ENCODE assay signal across 8 cellular contexts in genomic region chr9:79574166-79574565, GRCh38. TPM values are rescaled to one million over a fixed set of nuclear protein-coding genes. Genes with fewer than 3 reads are reported as not detected.
DNase-seq lines count a peak whose midpoint lies in the region; ATAC-seq and TF ChIP-seq lines count a peak whose summit lies in the region.

No MANE protein-coding gene starts in this region.

- H3K4me2 ChIP-seq in GM23338 (peak overlapping the region; percentile 94), skeletal muscle satellite cell (ENCODE audit: low read length) (peak overlapping the region; percentile 92), PC-9 (no peak overlapping the region)

- H3K4me3 ChIP-seq in GM23338 (peak overlapping the region; percentile 74), iPS DF 6.9 (ENCODE audit: low read length) (peak overlapping the region; percentile 97; the same call in 1 of the 2 replicates), skeletal muscle satellite cell (ENCODE audit: low read length) (peak overlapping the region; percentile 93), PC-9 (no peak overlapping the region)

- peaks cover 10% of the 10 kb centered on the region for H3K27me3 Mint-ChIP-seq in GM23338 (ENCODE audit: insufficient read depth, low read depth, poor library complexity)
- H3K27me3 Mint-ChIP-seq in activated CD8-positive, alpha-beta T cell treated with anti-CD3 and anti-CD28 coated beads for 36 hours: no peaks in the 10 kb centered on the region

- H3K79me2 ChIP-seq in GM23338 (replicated peaks; ENCODE audit: insufficient read depth) (peaks cover 60% of the 10 kb centered on the region), PC-9 (ENCODE audit: low read depth) (no peaks in the 10 kb centered on the region)

- peaks cover 30% of the 10 kb centered on the region for H3K4me1 Mint-ChIP-seq in GM23338
- H3K4me1 Mint-ChIP-seq in activated CD8-positive, alpha-beta T cell treated with anti-CD3 and anti-CD28 coated beads for 36 hours (ENCODE audit: low read depth): peaks cover 53% of the 10 kb centered on the region

- H3K9me2 ChIP-seq in GM23338 (ENCODE audit: insufficient read depth): no peaks in the 10 kb centered on the region
- H3K9me2 ChIP-seq in PC-9 (ENCODE audit: insufficient read depth): no peaks in the 10 kb centered on the region

- H3K4me1 ChIP-seq in GM23338 (ENCODE audit: insufficient read depth): peaks cover 17% of the 10 kb centered on the region
- H3K4me1 ChIP-seq in iPS DF 6.9 (ENCODE audit: control insufficient read depth, insufficient read depth, low read length): peaks cover 2% of the 10 kb centered on the region; the same call in 1 of the 2 replicates
- peaks cover 41% of the 10 kb centered on the region for H3K4me1 ChIP-seq in skeletal muscle satellite cell (ENCODE audit: control insufficient read depth, insufficient read depth, low read length)
- no peaks in the 10 kb centered on the region for H3K4me1 ChIP-seq in PC-9 (replicated peaks; ENCODE audit: insufficient read depth)

- H3K36me3 ChIP-seq in GM23338 (ENCODE audit: insufficient read depth) (no peaks in the 10 kb centered on the region; the same call in 1 of the 2 replicates), iPS DF 6.9 (ENCODE audit: control insufficient read depth, insufficient read depth, low read length) (no peaks in the 10 kb centered on the region; the same call in 1 of the 2 replicates), skeletal muscle satellite cell (ENCODE audit: insufficient read depth, low read length) (no peaks in the 10 kb centered on the region), PC-9 (ENCODE audit: low read depth) (no peaks in the 10 kb centered on the region)

- POLR2A ChIA-PET in activated CD8-positive, alpha-beta T cell treated with anti-CD3 and anti-CD28 coated beads for 36 hours (lab: Charles Lee): interaction anchor here (0.6 kb wide), 1 partner anchor 146 kb away, joined by 3 read pairs; no protein-coding TSS in a partner anchor
- POLR2A ChIA-PET in PC-9 (lab: Charles Lee; ENCODE audit: unreplicated experiment): no interaction called here

- CTCF ChIA-PET in activated CD8-positive, alpha-beta T cell treated with anti-CD3 and anti-CD28 coated beads for 36 hours (lab: Charles Lee): interaction anchor here (1.0 kb wide), 1 partner anchor 9 kb away, joined by 3 read pairs; no protein-coding TSS in a partner anchor
- CTCF ChIA-PET in PC-9 (lab: Charles Lee): no interaction called here

- no TSS peak for BruUV-seq in PC-9 (replicated peaks; lab: Mats Ljungman, UMichigan)

- no peak for ATAC-seq in GM23338
- ATAC-seq in activated CD8-positive, alpha-beta T cell treated with anti-CD3 and anti-CD28 coated beads for 36 hours: no peak
- ATAC-seq in GM19467 (IDR thresholded peaks at IDR 0.05; ENCODE audit: unreplicated experiment): no peak

- H3F3A ChIP-seq in GM23338 (replicated peaks; ENCODE audit: low read depth): 0 out of 2 replicates have a peak, but pooled peaks cover 5% of the 10 kb centered on the region
- H3F3A ChIP-seq in PC-9 (ENCODE audit: insufficient read depth, low read depth): no peaks in the 10 kb centered on the region

- H3K9me3 ChIP-seq in iPS DF 6.9 (ENCODE audit: control insufficient read depth, insufficient read depth, low read length) (no peaks in the 10 kb centered on the region), skeletal muscle satellite cell (replicated peaks; ENCODE audit: low read length) (no peaks in the 10 kb centered on the region), PC-9 (ENCODE audit: insufficient read depth, low read depth) (no peaks in the 10 kb centered on the region; the same call in 1 of the 2 replicates)

- DNase-seq in GM23338 (ENCODE audit: low spot score) (no peak), iPS DF 6.9 (ENCODE audit: low read depth, low spot score) (no peak), NCI-H1048 (lab: John Stamatoyannopoulos, UW) (no peak), PC-9 (no peak), HUDEP-2 (lab: John Stamatoyannopoulos, UW; ENCODE audit: unreplicated experiment in 76 of 76) (no peak)
- DNase-seq in activated CD8-positive, alpha-beta T cell treated with anti-CD3 and anti-CD28 coated beads for 36 hours: no peak

- intact Hi-C loops in activated CD8-positive, alpha-beta T cell treated with anti-CD3 and anti-CD28 coated beads for 36 hours (cut with micrococcal nuclease): loop anchor here (5.0 to 10.0 kb wide), 3 partner anchors 97 to 241 kb away; no protein-coding TSS in a partner anchor
- intact Hi-C loops in PC-9 (cut with micrococcal nuclease; ENCODE audit: unreplicated experiment): no loop called here

- peaks cover 14% of the 10 kb centered on the region for H3K36me3 Mint-ChIP-seq in GM23338 (ENCODE audit: low read depth)
- peaks cover 22% of the 10 kb centered on the region for H3K36me3 Mint-ChIP-seq in activated CD8-positive, alpha-beta T cell treated with anti-CD3 and anti-CD28 coated beads for 36 hours (ENCODE audit: low read depth)

- no peak overlapping the region for H2AFZ ChIP-seq in GM23338
- H2AFZ ChIP-seq in PC-9: no peak overlapping the region

- H4K20me1 ChIP-seq in GM23338 (replicated peaks; ENCODE audit: insufficient read depth): peaks cover 4% of the 10 kb centered on the region; the same call in 1 of the 2 replicates
- H4K20me1 ChIP-seq in PC-9 (ENCODE audit: insufficient read depth): no peaks in the 10 kb centered on the region

- peak overlapping the region; percentile 88; the same call in 2 of the 3 replicates for H3K4me3 Mint-ChIP-seq in GM23338
- H3K4me3 Mint-ChIP-seq in activated CD8-positive, alpha-beta T cell treated with anti-CD3 and anti-CD28 coated beads for 36 hours: no peak overlapping the region

- H3K9ac ChIP-seq in skeletal muscle satellite cell (ENCODE audit: low read depth, low read length): peak overlapping the region; percentile 98

- no peak for TF ChIP-seq CTCF in GM23338 (conservative IDR thresholded peaks at IDR 0.05; ENCODE audit: low read depth in 2 of 2)
- TF ChIP-seq CTCF in activated CD8-positive, alpha-beta T cell treated with anti-CD3 and anti-CD28 coated beads for 36 hours (IDR thresholded peaks at IDR 0.05): no peak
- TF ChIP-seq CTCF in PC-9 (conservative IDR thresholded peaks at IDR 0.05): no peak

- WGBS in iPS DF 6.9 (ENCODE audit: insufficient coverage, insufficient read length): 100% methylated on average over 2 of the region's 6 CpGs

- no peak overlapping the region for H3K27ac ChIP-seq in GM23338 (ENCODE audit: low read depth)
- no peak overlapping the region for H3K27ac ChIP-seq in iPS DF 6.9 (ENCODE audit: low read length)
- H3K27ac ChIP-seq in PC-9: no peak overlapping the region

- H3K27ac Mint-ChIP-seq in GM23338: no peak overlapping the region
- peak overlapping the region; percentile 82 for H3K27ac Mint-ChIP-seq in activated CD8-positive, alpha-beta T cell treated with anti-CD3 and anti-CD28 coated beads for 36 hours

- H3K9me3 Mint-ChIP-seq in GM23338: peaks cover 4% of the 10 kb centered on the region; the same call in 1 of the 3 replicates
- H3K9me3 Mint-ChIP-seq in activated CD8-positive, alpha-beta T cell treated with anti-CD3 and anti-CD28 coated beads for 36 hours: no peaks in the 10 kb centered on the region

- H3K27me3 ChIP-seq in GM23338 (ENCODE audit: insufficient read depth) (no peaks in the 10 kb centered on the region), iPS DF 6.9 (ENCODE audit: control insufficient read depth, insufficient read depth, low read length) (no peaks in the 10 kb centered on the region), skeletal muscle satellite cell (ENCODE audit: control insufficient read depth, insufficient read depth, low read length) (no peaks in the 10 kb centered on the region), PC-9 (ENCODE audit: insufficient read depth, low read depth) (no peaks in the 10 kb centered on the region)

TF ChIP-seq in GM23338, 12 proteins besides CTCF, POLR2A, EP300 and RAD21:
- TF ChIP-seq ZNF331 (CRISPR knock-in tag; IDR thresholded peaks at IDR 0.05; ENCODE audit: low read depth): no peak
- no peak for TF ChIP-seq EZH2 (IDR thresholded peaks at IDR 0.05; ENCODE audit: low read depth, unreplicated experiment)
- TF ChIP-seq ZNF114 (CRISPR knock-in tag; IDR thresholded peaks at IDR 0.05): no peak
- no peak for TF ChIP-seq REST (IDR thresholded peaks at IDR 0.05; ENCODE audit: unreplicated experiment)
- TF ChIP-seq JUNB (IDR thresholded peaks at IDR 0.05; ENCODE audit: unreplicated experiment): no peak
- no peak for TF ChIP-seq CREB1 (CRISPR knock-in tag; IDR thresholded peaks at IDR 0.05; ENCODE audit: low read depth)
- TF ChIP-seq STAT1 (IDR thresholded peaks at IDR 0.05; ENCODE audit: unreplicated experiment): no peak

RNA-seq across cellular contexts. Expression of gene TLE4, which starts 2.4 kb away (rescaled TPM):
- 43.9 and 45.8 TPM in 2 replicates for total RNA-seq in GM23338 (2014; rRNA removed; shearing (Covaris generic))
- polyA plus RNA-seq in GM23338 (2016; fragmentation: Nextera tagmentation; extraction: Ambion mirVana): 69.5 and 72.9 TPM in 2 replicates
- 10 to 100 TPM; 30.8 to 31.9 TPM for total RNA-seq in activated CD8-positive, alpha-beta T cell treated with anti-CD3 and anti-CD28 coated beads for 36 hours
- 5.6 and 12.9 TPM in 2 replicates for total RNA-seq in skeletal muscle satellite cell (2012; rRNA removed)
- not detected in 2 replicates for total RNA-seq in PC-9 (2021)

Comparison
In these comparisons a context has a peak if more than half of its experiments do, and no peak if none do; other contexts are left out.
1. RNA of gene TLE4, which starts 2.4 kb away (total RNA-seq): 43.9 to 45.8 TPM in GM23338 and 30.8 to 31.9 TPM in activated CD8-positive, alpha-beta T cell treated with anti-CD3 and anti-CD28 coated beads for 36 hours; not detected in PC-9; every median in the first group is over 10 times any median in the second.